8 cellular contexts compared by ENCODE assay signal in genomic region chr7:43650457-43651052, GRCh38.
DNase-seq lines count a peak whose midpoint lies in the region; ATAC-seq lines count a peak whose summit lies in the region.

No MANE protein-coding gene starts in this region.

- peaks cover 78% of the 10 kb centered on the region for H3K4me1 Mint-ChIP-seq in T-helper 2 cell treated with Interferon-gamma antibody and Interleukin-4, amounts not matched to agents 5 μg/mL and 100 μg/mL, for 36 hours (ENCODE audit: low read depth)
- peaks cover 58 to 82% of the 10 kb centered on the region in 2 donors for H3K4me1 Mint-ChIP-seq in stimulated activated naive B cell treated with anti-CD40 and anti-IgM and Interleukin-4, amounts not matched to agents 10 μg/mL and 1 μg/mL and 100 μg/mL, for 72 hours

- peak overlapping the region; percentile 82 for H3K4me3 Mint-ChIP-seq in T-helper 2 cell treated with Interferon-gamma antibody and Interleukin-4, amounts not matched to agents 5 μg/mL and 100 μg/mL, for 36 hours
- peak overlapping the region; percentile 45 to 75 for H3K4me3 Mint-ChIP-seq in stimulated activated naive B cell treated with anti-CD40 and anti-IgM and Interleukin-4, amounts not matched to agents 10 μg/mL and 1 μg/mL and 100 μg/mL, for 72 hours

- H3K36me3 Mint-ChIP-seq in T-helper 2 cell treated with Interferon-gamma antibody and Interleukin-4, amounts not matched to agents 5 μg/mL and 100 μg/mL, for 36 hours (ENCODE audit: low read depth): peaks cover 41% of the 10 kb centered on the region
- peaks cover 26 to 44% of the 10 kb centered on the region in 2 donors for H3K36me3 Mint-ChIP-seq in stimulated activated naive B cell treated with anti-CD40 and anti-IgM and Interleukin-4, amounts not matched to agents 10 μg/mL and 1 μg/mL and 100 μg/mL, for 72 hours

- ATAC-seq in stimulated activated naive B cell treated with anti-CD40 and anti-IgM and Interleukin-4, amounts not matched to agents 10 μg/mL and 1 μg/mL and 100 μg/mL, for 72 hours (replicated peaks): no peak
- ATAC-seq in GM18909 (IDR thresholded peaks at IDR 0.05; ENCODE audit: poor library complexity, unreplicated experiment) (no peak), GM21528 (IDR thresholded peaks at IDR 0.05; ENCODE audit: low FRiP score, unreplicated experiment) (no peak)

- no peaks in the 10 kb centered on the region for H3K27me3 Mint-ChIP-seq in T-helper 2 cell treated with Interferon-gamma antibody and Interleukin-4, amounts not matched to agents 5 μg/mL and 100 μg/mL, for 36 hours (ENCODE audit: low read depth)
- no peaks in the 10 kb centered on the region for H3K27me3 Mint-ChIP-seq in stimulated activated naive B cell treated with anti-CD40 and anti-IgM and Interleukin-4, amounts not matched to agents 10 μg/mL and 1 μg/mL and 100 μg/mL, for 72 hours

- H3K9me3 Mint-ChIP-seq in T-helper 2 cell treated with Interferon-gamma antibody and Interleukin-4, amounts not matched to agents 5 μg/mL and 100 μg/mL, for 36 hours: peaks cover 4% of the 10 kb centered on the region
- peaks cover 3 to 4% of the 10 kb centered on the region in 2 donors for H3K9me3 Mint-ChIP-seq in stimulated activated naive B cell treated with anti-CD40 and anti-IgM and Interleukin-4, amounts not matched to agents 10 μg/mL and 1 μg/mL and 100 μg/mL, for 72 hours

- peak overlapping the region; percentile 92 for H3K27ac Mint-ChIP-seq in T-helper 2 cell treated with Interferon-gamma antibody and Interleukin-4, amounts not matched to agents 5 μg/mL and 100 μg/mL, for 36 hours
- H3K27ac Mint-ChIP-seq in stimulated activated naive B cell treated with anti-CD40 and anti-IgM and Interleukin-4, amounts not matched to agents 10 μg/mL and 1 μg/mL and 100 μg/mL, for 72 hours: peak overlapping the region; percentile 97

- DNase-seq in DMS 273 (lab: John Stamatoyannopoulos, UW; ENCODE audit: unreplicated experiment) (peak; percentile 47), DMS 273 treated with DMSO at 0.1 percent for 48 hours (lab: John Stamatoyannopoulos, UW) (no peak), fibroblast of peridontal ligament (ENCODE audit: extremely low read depth) (peak; percentile 53), NCI-H146 (lab: John Stamatoyannopoulos, UW) (no peak)
- DNase-seq in T-helper 2 cell treated with Interferon-gamma antibody and Interleukin-4, amounts not matched to agents 5 μg/mL and 100 μg/mL, for 36 hours (ENCODE audit: low spot score): no peak
- DNase-seq in stimulated activated naive B cell treated with anti-CD40 and anti-IgM and Interleukin-4, amounts not matched to agents 10 μg/mL and 1 μg/mL and 100 μg/mL, for 72 hours: no peak

Comparison
In these comparisons a context has a peak if more than half of its experiments do, and no peak if none do; other contexts are left out.
1. DNase-seq: peak in DMS 273 (single experiment) and fibroblast of peridontal ligament (single experiment); none in DMS 273 treated with DMSO at 0.1 percent for 48 hours (single experiment), T-helper 2 cell treated with Interferon-gamma antibody and Interleukin-4, amounts not matched to agents 5 μg/mL and 100 μg/mL, for 36 hours (single experiment), stimulated activated naive B cell treated with anti-CD40 and anti-IgM and Interleukin-4, amounts not matched to agents 10 μg/mL and 1 μg/mL and 100 μg/mL, for 72 hours (single experiment) and NCI-H146 (single experiment).